Comparison of ENCODE assay signal across 13 cellular contexts in the genomic region with DNA sequence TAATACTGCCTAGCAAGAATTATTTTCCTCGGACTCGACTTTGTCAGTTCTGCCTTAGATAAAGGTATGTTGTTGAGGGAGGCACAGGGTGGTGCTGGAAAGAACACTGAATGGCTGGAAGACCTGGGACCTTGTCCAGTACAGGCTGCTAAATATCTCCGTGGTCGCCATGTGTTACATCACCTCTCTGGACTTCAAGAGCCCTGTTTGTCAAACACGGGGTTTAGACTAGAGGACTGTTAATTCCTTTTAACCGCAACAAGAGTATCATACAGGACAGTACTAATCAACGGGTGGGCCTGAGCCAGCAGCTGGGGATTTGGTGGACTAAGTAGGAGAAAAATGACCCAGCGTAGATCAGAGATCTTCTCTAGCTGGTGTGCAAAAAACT.
DNase-seq lines count a peak whose midpoint lies in the region; ATAC-seq and TF ChIP-seq lines count a peak whose summit lies in the region.
"Had no signal": no experiment of that assay in that cellular context is flagged by ENCODE, and none has a peak within 500 bp of the region (broad histone marks: within the 10 kb centered on the region; RNA-seq: fewer than 3 reads in every experiment).

No MANE protein-coding gene starts in this region.

- H3K79me2 ChIP-seq in smooth muscle cell (ENCODE audit: low read depth), result no peaks in the 10 kb centered on the region
- H3K79me2 ChIP-seq in PC-9 (ENCODE audit: low read depth), result no peaks in the 10 kb centered on the region

- no peak overlapping the region for H3K4me3 ChIP-seq in astrocyte of the cerebellum (ENCODE audit: low read depth, low read length)
- no peak overlapping the region for H3K4me3 ChIP-seq in left ventricle myocardium inferior
- H3K4me3 ChIP-seq in smooth muscle cell, result no peak overlapping the region
- no peak overlapping the region for H3K4me3 ChIP-seq in PC-9
- H3K4me3 ChIP-seq: dorsolateral prefrontal cortex, SK-N-MC, tibial artery had no signal

- POLR2A ChIA-PET in PC-9 (lab: Charles Lee; ENCODE audit: unreplicated experiment), result interaction anchor here (0.7 kb wide), 1 partner anchor 297 kb away, joined by 43 read pairs; no protein-coding TSS in a partner anchor

- TF ChIP-seq CTCF in astrocyte of the cerebellum (IDR thresholded peaks at IDR 0.05; ENCODE audit: low read depth, low read length, missing control alignments), result no peak
- no peak for TF ChIP-seq CTCF in left ventricle myocardium inferior (IDR thresholded peaks at IDR 0.05; ENCODE audit: borderline replicate concordance)
- TF ChIP-seq CTCF in smooth muscle cell (IDR thresholded peaks at IDR 0.05; ENCODE audit: borderline replicate concordance, insufficient read depth, poor library complexity, severe bottlenecking), result no peak
- no peak for TF ChIP-seq CTCF in PC-9 (conservative IDR thresholded peaks at IDR 0.05)

- intact Hi-C loops in left ventricle myocardium inferior (cut with micrococcal nuclease), result loop anchor here (10.0 kb wide), 1 partner anchor 89 kb away; no protein-coding TSS in a partner anchor
- intact Hi-C loops in PC-9 (cut with micrococcal nuclease; ENCODE audit: unreplicated experiment), result loop anchor here (1.0 kb wide), 1 partner anchor 98 kb away; no protein-coding TSS in a partner anchor

- no peak for ATAC-seq in HG02623 (IDR thresholded peaks at IDR 0.05; ENCODE audit: unreplicated experiment)
- ATAC-seq: activated CD8-positive, alpha-beta T cell treated with anti-CD3 and anti-CD28 coated beads for 36 hours had no signal

- H3K4me2 ChIP-seq in smooth muscle cell (peak overlapping the region; percentile 64), PC-9 (no peak overlapping the region)

- H2AFZ ChIP-seq in smooth muscle cell (ENCODE audit: low read depth), result no peak overlapping the region
- H2AFZ ChIP-seq in PC-9, result no peak overlapping the region

- CTCF ChIA-PET in PC-9 (lab: Charles Lee), result interaction anchor here (0.6 kb wide), 1 partner anchor 107 kb away, joined by 5 read pairs; no protein-coding TSS in a partner anchor

- H3K9me3 ChIP-seq in left ventricle myocardium inferior (replicated peaks) (no peaks in the 10 kb centered on the region), smooth muscle cell (replicated peaks; ENCODE audit: low read depth) (no peaks in the 10 kb centered on the region), PC-9 (ENCODE audit: insufficient read depth, low read depth) (no peaks in the 10 kb centered on the region)
- H3K9me3 ChIP-seq: tibial artery had no signal

- no peaks in the 10 kb centered on the region for H4K20me1 ChIP-seq in smooth muscle cell (ENCODE audit: low read depth)
- H4K20me1 ChIP-seq in PC-9 (ENCODE audit: insufficient read depth), result no peaks in the 10 kb centered on the region

- no TSS peak for BruUV-seq in PC-9 (replicated peaks; lab: Mats Ljungman, UMichigan)

- H3K4me1 ChIP-seq in left ventricle myocardium inferior, result no peaks in the 10 kb centered on the region
- peaks cover 1% of the 10 kb centered on the region for H3K4me1 ChIP-seq in smooth muscle cell (ENCODE audit: low read depth)
- no peaks in the 10 kb centered on the region for H3K4me1 ChIP-seq in PC-9 (replicated peaks; ENCODE audit: insufficient read depth)

- H3K9me2 ChIP-seq in PC-9 (ENCODE audit: insufficient read depth), result no peaks in the 10 kb centered on the region

- DNase-seq in LHCN-M2 (ENCODE audit: low read depth) (peak; percentile 81), astrocyte of the cerebellum (ENCODE audit: low read depth) (peak; percentile 27), left ventricle myocardium inferior (no peak), smooth muscle cell (lab: John Stamatoyannopoulos, UW; ENCODE audit: unreplicated experiment) (no peak), MV-4-11 (lab: John Stamatoyannopoulos, UW) (no peak), PC-9 (no peak)
- DNase-seq: anterior cingulate cortex, dorsolateral prefrontal cortex, posterior cingulate gyrus, tibial artery had no signal

- H3F3A ChIP-seq in smooth muscle cell (ENCODE audit: low read depth), result no peaks in the 10 kb centered on the region
- no peaks in the 10 kb centered on the region for H3F3A ChIP-seq in PC-9 (ENCODE audit: insufficient read depth, low read depth)

- 28% methylated on average over 8 of the region's 8 CpGs for WGBS in smooth muscle cell (ENCODE audit: low lambda C conversion rate)

- in situ Hi-C loops in astrocyte of the cerebellum (cut with HindIII; ENCODE audit: low sequenced_read_pairs), result no loop called here

- peak overlapping the region; percentile 10 for H3K27ac ChIP-seq in left ventricle myocardium inferior (replicated peaks)
- H3K27ac ChIP-seq in smooth muscle cell (ENCODE audit: low read depth), result peak overlapping the region; percentile 65
- no peak overlapping the region for H3K27ac ChIP-seq in PC-9
- H3K27ac ChIP-seq: dorsolateral prefrontal cortex, SK-N-MC, tibial artery had no signal

- no peak overlapping the region for H3K9ac ChIP-seq in smooth muscle cell (ENCODE audit: low read depth)

- H3K36me3 ChIP-seq in left ventricle myocardium inferior (no peaks in the 10 kb centered on the region), smooth muscle cell (ENCODE audit: low read depth) (no peaks in the 10 kb centered on the region), PC-9 (ENCODE audit: low read depth) (no peaks in the 10 kb centered on the region)
- H3K36me3 ChIP-seq: tibial artery had no signal

- no peaks in the 10 kb centered on the region for H3K27me3 ChIP-seq in left ventricle myocardium inferior (ENCODE audit: low read depth)
- H3K27me3 ChIP-seq in smooth muscle cell (ENCODE audit: low read depth), result no peaks in the 10 kb centered on the region
- no peaks in the 10 kb centered on the region for H3K27me3 ChIP-seq in PC-9 (ENCODE audit: insufficient read depth, low read depth)
- H3K27me3 ChIP-seq: tibial artery had no signal

Comparison
In these comparisons a context has a peak if more than half of its experiments do, and no peak if none do; other contexts are left out.
1. DNase-seq: peak in LHCN-M2 (single experiment) and astrocyte of the cerebellum (single experiment); none in left ventricle myocardium inferior (single experiment), smooth muscle cell (single experiment), MV-4-11 (single experiment) and PC-9 (0 of 2).